9 cellular contexts compared by ENCODE assay signal in the genomic region with DNA sequence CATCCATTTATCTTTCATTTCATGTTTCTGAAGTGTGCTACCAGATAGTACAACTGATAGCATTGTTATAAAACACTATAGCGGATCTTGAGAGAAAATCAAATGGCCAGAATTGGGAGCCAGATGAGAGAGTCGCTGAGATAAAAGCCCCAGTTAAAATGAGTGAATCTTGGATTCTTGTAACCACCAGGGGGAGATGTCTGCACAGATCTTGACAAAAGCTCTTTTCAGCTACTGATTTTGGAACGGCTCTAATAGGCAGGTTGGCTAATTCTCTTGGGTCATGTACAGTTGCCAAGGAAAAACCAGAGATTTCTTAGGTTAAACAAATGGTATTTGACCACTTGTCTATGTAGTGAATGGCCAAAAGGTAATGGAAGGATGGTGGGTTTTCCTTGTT. TPM values are rescaled to one million over a fixed set of nuclear protein-coding genes. Genes with fewer than 3 reads are reported as not detected.
DNase-seq lines count a peak whose midpoint lies in the region; ATAC-seq, FAIRE-seq and TF ChIP-seq lines count a peak whose summit lies in the region.
"Had no signal": no experiment of that assay in that cellular context is flagged by ENCODE, and none has a peak within 500 bp of the region (broad histone marks: within the 10 kb centered on the region; RNA-seq: fewer than 3 reads in every experiment).

No MANE protein-coding gene starts in this region.

- H3K36me3 ChIP-seq in PC-3 (ENCODE audit: low read depth, low read length) (no peaks in the 10 kb centered on the region), lower lobe of right lung (peaks cover 6% of the 10 kb centered on the region)

- CTCF ChIA-PET in PC-3 (lab: Charles Lee): interaction anchor here (0.6 to 2.0 kb wide), 3 partner anchors 170 to 217 kb away, joined by 5 to 23 read pairs (median 6); no protein-coding TSS in a partner anchor

- no peak overlapping the region for H3K4me3 ChIP-seq in PC-3 (ENCODE audit: low read length)
- no peak overlapping the region for H3K4me3 ChIP-seq in dorsolateral prefrontal cortex
- H3K4me3 ChIP-seq in lower lobe of right lung: no peak overlapping the region

- H3K4me2 ChIP-seq in PC-3 (ENCODE audit: low read length): no peak overlapping the region

- H2AFZ ChIP-seq in PC-3 (ENCODE audit: low read length): no peak overlapping the region

- no peaks in the 10 kb centered on the region for H3K9me3 ChIP-seq in PC-3 (ENCODE audit: low read length)
- no peaks in the 10 kb centered on the region for H3K9me3 ChIP-seq in lower lobe of right lung

- no TSS peak for BruUV-seq in PC-3 (replicated peaks; lab: Mats Ljungman, UMichigan)

- intact Hi-C loops in PC-3 (cut with micrococcal nuclease) (loop anchor here (1.0 to 5.0 kb wide), 7 partner anchors 40 to 415 kb away; partner anchors contain the start of gene F2R), dorsolateral prefrontal cortex (cut with DNase I) (loop anchor here in 1 of 2 donors (5.0 to 10.0 kb wide), 3 partner anchors 41 to 413 kb away; no protein-coding TSS in a partner anchor), lower lobe of right lung (cut with DNase I) (loop anchor here (10.0 kb wide), 1 partner anchor 173 kb away; no protein-coding TSS in a partner anchor)

- no peak for FAIRE-seq in urothelium cell line (lab: Jason Lieb, UNC)

- no peaks in the 10 kb centered on the region for H4K20me1 ChIP-seq in PC-3 (ENCODE audit: low read length)

- ATAC-seq in HG03565 (IDR thresholded peaks at IDR 0.05; ENCODE audit: unreplicated experiment) (peak; percentile 54), PC-3 (peak; percentile 67), lower lobe of right lung (peak; percentile 66 to 74), GM21576 (IDR thresholded peaks at IDR 0.05; ENCODE audit: unreplicated experiment) (no peak)

- POLR2A ChIA-PET in PC-3 (lab: Charles Lee; ENCODE audit: unreplicated experiment): no interaction called here

- no peaks in the 10 kb centered on the region for H3K9me2 ChIP-seq in PC-3 (replicated peaks; ENCODE audit: low read length)

- no peak overlapping the region for H3K27ac ChIP-seq in PC-3 (ENCODE audit: low read length)
- H3K27ac ChIP-seq in dorsolateral prefrontal cortex: no peak overlapping the region
- H3K27ac ChIP-seq in lower lobe of right lung: no peak overlapping the region

- peak; percentile 75 for TF ChIP-seq CTCF in PC-3 (conservative IDR thresholded peaks at IDR 0.05; ENCODE audit: low read depth, low read length)
- peak; percentile 55 to 85 (median 77) for TF ChIP-seq CTCF in dorsolateral prefrontal cortex (IDR thresholded peaks at IDR 0.05 in 54 of 56, conservative IDR thresholded peaks at IDR 0.05 in 2 of 56; ENCODE audit: low read depth in 1 of 56, partially characterized antibody in 56 of 56)
- peak; percentile 70 for TF ChIP-seq CTCF in lower lobe of right lung (IDR thresholded peaks at IDR 0.05)

- peaks cover 7% of the 10 kb centered on the region for H3K4me1 ChIP-seq in PC-3 (ENCODE audit: insufficient read depth, low read length)
- H3K4me1 ChIP-seq in lower lobe of right lung: no peaks in the 10 kb centered on the region

- peak; percentile 21 for DNase-seq in NCI-H2107 (lab: John Stamatoyannopoulos, UW)
- no peak for DNase-seq in NCI-H2107 treated with DMSO at 0.1 percent for 48 hours (lab: John Stamatoyannopoulos, UW; ENCODE audit: unreplicated experiment)
- peak; percentile 69 for DNase-seq in PC-3
- DNase-seq in dorsolateral prefrontal cortex: no peak
- DNase-seq in lower lobe of right lung: no peak
- DNase-seq in urothelium cell line (ENCODE audit: low spot score): peak; percentile 62
- DNase-seq: activated naive CD8-positive, alpha-beta T cell treated with anti-CD3 and anti-CD28 coated beads, Interleukin-2, amount 10 ng/mL, durations not matched to agents 7 days and 5 days had no signal

- no peak overlapping the region for H3K9ac ChIP-seq in PC-3 (ENCODE audit: low read length)

- no peaks in the 10 kb centered on the region for H3F3A ChIP-seq in PC-3 (ENCODE audit: low read length, unreplicated experiment)

- H3K27me3 ChIP-seq in PC-3 (ENCODE audit: low read length) (no peaks in the 10 kb centered on the region), dorsolateral prefrontal cortex (peaks cover 0 to 3% (median 0%) of the 10 kb centered on the region in 45 donors), lower lobe of right lung (ENCODE audit: low read depth) (no peaks in the 10 kb centered on the region)

- no peaks in the 10 kb centered on the region for H3K79me2 ChIP-seq in PC-3 (ENCODE audit: low read length)

RNA-seq across cellular contexts. Expression of gene F2RL2, which starts 21.7 kb away (rescaled TPM):
- 0.11 TPM in 1 of 2 replicates, not detected in the other for total RNA-seq in PC-3 (2014; rRNA removed)
- under 1 TPM in 68 of 120 experiments, not detected in 52; 0.11 to 0.63 (median 0.31) TPM for total RNA-seq in dorsolateral prefrontal cortex
- total RNA-seq in lower lobe of right lung: not detected
- total RNA-seq: activated naive CD8-positive, alpha-beta T cell treated with anti-CD3 and anti-CD28 coated beads, Interleukin-2, amount 10 ng/mL, durations not matched to agents 7 days and 5 days had no signal

Comparison
In these comparisons a context has a peak if more than half of its experiments do, and no peak if none do; other contexts are left out.
1. DNase-seq: peak in NCI-H2107 (single experiment), PC-3 (single experiment) and urothelium cell line (single experiment); none in NCI-H2107 treated with DMSO at 0.1 percent for 48 hours (single experiment), dorsolateral prefrontal cortex (0 of 10) and lower lobe of right lung (single experiment).
2. Peak in every context shown above with its lines, with median percentiles within 50 percentile points of each other: CTCF ChIP-seq.